8 cellular contexts compared by ENCODE assay signal in the genomic region with DNA sequence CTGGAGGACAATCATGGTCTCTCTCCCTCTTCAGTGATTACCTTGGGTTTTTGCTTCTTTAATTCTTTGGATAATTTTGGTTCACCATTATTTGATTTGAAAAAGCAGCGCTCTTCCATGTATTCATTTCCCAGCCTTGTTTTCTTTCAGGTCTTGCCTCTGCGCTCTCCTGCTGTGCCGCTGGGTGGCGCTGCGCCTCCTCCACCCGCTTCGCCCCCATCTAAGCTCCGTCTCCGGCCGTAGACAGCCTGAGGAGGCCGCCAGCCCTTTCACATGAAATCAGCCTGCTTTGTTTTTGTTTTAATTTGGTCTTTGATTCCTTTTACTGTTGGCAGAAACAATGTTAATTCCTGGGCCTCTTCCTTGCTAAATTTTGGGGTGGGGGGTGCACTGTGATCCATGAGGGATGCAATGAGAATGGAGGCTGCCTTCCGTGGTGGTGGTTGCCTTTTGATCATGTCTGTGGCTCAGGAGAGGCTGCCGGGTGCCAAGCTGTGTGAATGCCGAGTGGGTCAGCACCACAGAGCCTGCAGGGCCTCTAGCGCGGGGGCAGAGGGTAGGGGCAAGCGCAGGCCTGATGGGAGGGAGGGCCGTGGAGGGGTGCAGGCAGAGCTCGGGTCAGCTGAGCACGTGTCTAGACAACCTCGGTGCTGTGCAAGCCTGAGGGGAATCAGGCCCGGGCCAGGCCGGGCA.
DNase-seq lines count a peak whose midpoint lies in the region; ATAC-seq, FAIRE-seq and TF ChIP-seq lines count a peak whose summit lies in the region.

No MANE protein-coding gene starts in this region.

- POLR2A ChIA-PET in AG04449 (lab: Yijun Ruan, JAX) = interaction anchor here (0.7 kb wide), 1 partner anchor 10 kb away, joined by 3 read pairs; no protein-coding TSS in a partner anchor

- no peaks in the 10 kb centered on the region for H3K9me2 ChIP-seq in GM23248 (ENCODE audit: insufficient read depth)

- H3K4me2 ChIP-seq in GM23248 (ENCODE audit: unreplicated experiment) = no peak overlapping the region
- H3K4me2 ChIP-seq in mammary epithelial cell (ENCODE audit: insufficient read depth, low read depth, low read length) = peak overlapping the region; percentile 6
- peak overlapping the region; percentile 27 for H3K4me2 ChIP-seq in keratinocyte (ENCODE audit: control insufficient read depth, extremely low read depth, insufficient read depth, low read depth, low read length)

- H3K27me3 ChIP-seq in GM23248 (replicated peaks; ENCODE audit: insufficient read depth) = no peaks in the 10 kb centered on the region
- no peaks in the 10 kb centered on the region for H3K27me3 ChIP-seq in mammary epithelial cell (ENCODE audit: insufficient read depth, low read length)
- no peaks in the 10 kb centered on the region for H3K27me3 ChIP-seq in keratinocyte (ENCODE audit: control insufficient read depth, extremely low read depth, insufficient read depth, low read length)

- peak; percentile 9 for FAIRE-seq in keratinocyte (lab: Jason Lieb, UNC)

- DNase-seq in AG04449 (ENCODE audit: low read depth, low spot score) (no peak), GM23248 (peak; percentile 71), T1000 (lab: John Stamatoyannopoulos, UW) (peak; percentile 10), mammary epithelial cell (peak; percentile 18), keratinocyte (ENCODE audit: low read depth, low spot score) (no peak), SW 1271 (lab: John Stamatoyannopoulos, UW) (no peak)
- peak in 2 of 3 donors; percentile 23 to 31 for DNase-seq in stimulated activated CD4-positive, alpha-beta T cell treated with anti-CD3 and anti-CD28 coated beads, TNF-alpha, amount 100 ng/mL, for 1 hour (ENCODE audit: low read depth in 3 of 3, low spot score in 1 of 3)

- H3K79me2 ChIP-seq in GM23248 (ENCODE audit: insufficient read depth) (0 out of 2 replicates have a peak, but pooled peaks cover 11% of the 10 kb centered on the region), mammary epithelial cell (ENCODE audit: insufficient read depth, low read length) (peaks cover 8% of the 10 kb centered on the region), keratinocyte (ENCODE audit: control insufficient read depth, insufficient read depth, low read length) (no peaks in the 10 kb centered on the region)

- in situ Hi-C loops in GM23248 (cut with MboI) (no loop called here), mammary epithelial cell (cut with MboI; ENCODE audit: low sequenced_read_pairs in 2 of 2) (loop anchor here in 1 of 2 donors (25.0 kb wide), 1 partner anchor 170 kb away; a partner anchor contains a TSS)

- CTCF ChIA-PET in AG04449 (lab: Yijun Ruan, JAX) (interaction anchor here (0.6 to 4.2 kb wide), 24 partner anchors 8 to 174 kb away, joined by 3 to 31 read pairs (median 5); no protein-coding TSS in a partner anchor), mammary epithelial cell (lab: Charles Lee; ENCODE audit: low non-redundant PET) (interaction anchor here (0.5 to 0.9 kb wide), 2 partner anchors 10 to 23 kb away, joined by 4 to 5 read pairs; no protein-coding TSS in a partner anchor)

- H3K9ac ChIP-seq in GM23248 (no peak overlapping the region), mammary epithelial cell (ENCODE audit: insufficient read depth, low read length) (no peak overlapping the region), keratinocyte (ENCODE audit: control insufficient read depth, extremely low read depth, insufficient read depth, low read length) (peak overlapping the region; percentile 18)

- H3K36me3 ChIP-seq in GM23248 (ENCODE audit: low read depth) (peaks cover 36% of the 10 kb centered on the region; the same call in 1 of the 2 replicates), mammary epithelial cell (ENCODE audit: insufficient read depth, low read length) (peaks cover 32% of the 10 kb centered on the region), keratinocyte (ENCODE audit: control insufficient read depth in 2 of 2, extremely low read depth in 1 of 2, insufficient read depth in 2 of 2, low read length in 2 of 2) (peaks cover 48 to 71% of the 10 kb centered on the region in 2 experiments)

- no TSS peak for BruUV-seq in mammary epithelial cell (replicated peaks; lab: Mats Ljungman, UMichigan)

- H3K9me3 ChIP-seq in GM23248 (ENCODE audit: low read depth) (no peaks in the 10 kb centered on the region), mammary epithelial cell (replicated peaks; ENCODE audit: insufficient read depth, low read length) (no peaks in the 10 kb centered on the region), keratinocyte (ENCODE audit: control insufficient read depth, low read depth, low read length) (no peaks in the 10 kb centered on the region)

- H3K4me3 ChIP-seq in AG04449 (ENCODE audit: low read depth, low read length) = no peak overlapping the region
- no peak overlapping the region for H3K4me3 ChIP-seq in GM23248
- no peak overlapping the region for H3K4me3 ChIP-seq in mammary epithelial cell (replicated peaks in 1 of 3; ENCODE audit: insufficient read depth in 1 of 3, low read depth in 2 of 3, low read length in 3 of 3)
- no peak overlapping the region for H3K4me3 ChIP-seq in keratinocyte (ENCODE audit: control insufficient read depth in 2 of 3, extremely low read depth in 1 of 3, insufficient read depth in 2 of 3, low read depth in 1 of 3, low read length in 3 of 3)

- no peak for ATAC-seq in HG02884 (IDR thresholded peaks at IDR 0.05; ENCODE audit: unreplicated experiment)

- H3F3A ChIP-seq in GM23248 (ENCODE audit: insufficient read depth) = peaks cover 22% of the 10 kb centered on the region

- intact Hi-C loops in mammary epithelial cell (cut with micrococcal nuclease) = loop anchor here (1.0 to 5.0 kb wide), 5 partner anchors 50 to 171 kb away; a partner anchor contains a TSS

- H3K4me1 ChIP-seq in GM23248 (ENCODE audit: insufficient read depth) (peaks cover 8% of the 10 kb centered on the region; the same call in 1 of the 2 replicates), mammary epithelial cell (ENCODE audit: insufficient read depth, low read length) (peaks cover 35% of the 10 kb centered on the region), keratinocyte (ENCODE audit: control insufficient read depth, extremely low read depth, insufficient read depth, low read length) (peaks cover 26% of the 10 kb centered on the region)

- dilution Hi-C loops in mammary epithelial cell (cut with HindIII; ENCODE audit: low sequenced_read_pairs) = loop anchor here (5.0 kb wide), 2 partner anchors 45 to 65 kb away; a partner anchor contains a TSS
- dilution Hi-C loops in keratinocyte (cut with MboI; ENCODE audit: extremely low pct_ligation_motif_present, low sequenced_read_pairs) = no loop called here

- H3K27ac ChIP-seq in GM23248 (0 out of 2 replicates have a peak overlapping the region, but pooled peaks have one; percentile 27), mammary epithelial cell (ENCODE audit: insufficient read depth, low read depth, low read length) (no peak overlapping the region), keratinocyte (ENCODE audit: control insufficient read depth, insufficient read depth, low read length) (peak overlapping the region; percentile 34)

- peaks cover 3% of the 10 kb centered on the region for H3K9me1 ChIP-seq in keratinocyte (ENCODE audit: control insufficient read depth, extremely low read depth, insufficient read depth, low read length)

- H2AFZ ChIP-seq in GM23248 (no peak overlapping the region), mammary epithelial cell (ENCODE audit: low read depth, low read length) (no peak overlapping the region), keratinocyte (ENCODE audit: control insufficient read depth, low read length) (no peak overlapping the region)

- no peaks in the 10 kb centered on the region; the same call in 1 of the 2 replicates for H4K20me1 ChIP-seq in GM23248 (ENCODE audit: insufficient read depth)
- H4K20me1 ChIP-seq in mammary epithelial cell (ENCODE audit: insufficient read depth, low read length) = peaks cover 7% of the 10 kb centered on the region
- H4K20me1 ChIP-seq in keratinocyte (ENCODE audit: control insufficient read depth, extremely low read depth, insufficient read depth, low read length) = peaks cover 5% of the 10 kb centered on the region

- TF ChIP-seq CTCF in AG04449 (IDR thresholded peaks at IDR 0.05; ENCODE audit: insufficient read depth, low read length, missing control alignments) = peak; percentile 84
- peak; percentile 98 for TF ChIP-seq CTCF in mammary epithelial cell (conservative IDR thresholded peaks at IDR 0.05 in 1 of 2, IDR thresholded peaks at IDR 0.05 in 1 of 2; ENCODE audit: extremely low read depth in 1 of 2, insufficient read depth in 1 of 2, low read depth in 1 of 2, low read length in 2 of 2)
- peak; percentile 92 to 98 (median 94) for TF ChIP-seq CTCF in keratinocyte (optimal IDR thresholded peaks at IDR 0.05 in 1 of 3, IDR thresholded peaks at IDR 0.05 in 1 of 3, conservative IDR thresholded peaks at IDR 0.05 in 1 of 3; ENCODE audit: extremely low read depth in 1 of 3, insufficient read depth in 2 of 3, low read length in 3 of 3)

- WGBS in GM23248 (ENCODE audit: low coverage in 1 of 2, low lambda C conversion rate in 2 of 2, missing lambda C conversion rate in 2 of 2), 2 experiments = 68 to 71% methylated on average over 23 of the region's 23 CpGs
- 9% methylated on average over 22 of the region's 23 CpGs for WGBS in mammary epithelial cell (ENCODE audit: low coverage, missing lambda C conversion rate)

Comparison
In these comparisons a context has a peak if more than half of its experiments do, and no peak if none do; other contexts are left out.
1. DNase-seq: peak in GM23248 (single experiment), T1000 (single experiment), mammary epithelial cell (single experiment) and stimulated activated CD4-positive, alpha-beta T cell treated with anti-CD3 and anti-CD28 coated beads, TNF-alpha, amount 100 ng/mL, for 1 hour (2 of 3); none in AG04449 (single experiment), keratinocyte (single experiment) and SW 1271 (0 of 2).
2. Peak in every context shown above with its lines, with median percentiles within 50 percentile points of each other: CTCF ChIP-seq.